In the genomic region with DNA sequence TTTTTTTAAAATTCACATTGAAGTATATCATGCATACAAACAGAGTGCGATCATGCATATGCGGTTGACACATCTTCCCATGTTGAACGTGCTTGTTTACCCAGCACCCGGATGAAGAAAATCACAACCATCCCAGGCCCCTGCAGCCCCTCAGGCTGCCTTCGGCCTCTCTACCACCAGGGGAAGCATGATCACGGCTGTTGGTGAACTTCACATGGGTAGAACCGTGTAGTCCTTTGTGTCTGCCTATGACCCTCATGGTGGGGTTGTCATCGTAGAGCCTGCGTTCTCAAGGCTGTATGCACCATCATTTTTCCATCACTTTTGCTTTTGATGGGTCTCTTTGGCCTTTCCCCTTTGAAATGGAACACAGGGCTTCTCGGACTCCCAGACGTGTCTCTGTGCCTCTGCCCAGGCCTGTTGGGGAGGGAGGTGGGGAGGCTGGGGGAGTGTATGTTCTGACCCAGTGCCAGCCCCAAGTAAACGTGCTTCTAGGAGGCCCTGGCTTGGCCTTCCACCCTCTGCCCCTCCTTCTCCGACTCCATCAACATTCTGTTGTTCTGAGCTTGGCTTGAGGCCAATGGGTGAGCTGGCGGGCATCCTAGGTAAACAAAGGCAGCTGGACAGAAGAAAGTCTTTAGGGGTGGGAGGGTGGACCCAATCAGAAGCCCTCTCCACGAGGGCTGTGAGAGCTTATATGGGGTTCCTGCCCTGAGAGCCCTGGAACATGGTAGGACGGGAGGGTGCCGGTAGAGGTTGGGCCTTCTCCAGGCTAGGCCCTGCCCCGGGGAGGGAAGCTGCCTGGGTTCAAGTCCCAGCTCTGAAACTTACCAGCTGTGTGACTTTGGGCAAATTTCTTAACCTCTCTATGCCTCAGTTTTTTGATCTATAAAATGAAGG, we compare ENCODE assay signal across 11 cellular contexts. TPM values are rescaled to one million over a fixed set of nuclear protein-coding genes. Genes with fewer than 3 reads are reported as not detected.
DNase-seq lines count a peak whose midpoint lies in the region; ATAC-seq and TF ChIP-seq lines count a peak whose summit lies in the region.
"Had no signal": no experiment of that assay in that cellular context is flagged by ENCODE, and none has a peak within 500 bp of the region (broad histone marks: within the 10 kb centered on the region; RNA-seq: fewer than 3 reads in every experiment).

No MANE protein-coding gene starts in this region.

- H3K27me3 Mint-ChIP-seq in osteocyte (ENCODE audit: unreplicated experiment): no peaks in the 10 kb centered on the region
- H3K27me3 Mint-ChIP-seq in activated T-helper 2 cell treated with anti-CD3 and anti-CD28 coated beads, Interferon-gamma antibody, Interleukin-2, Interleukin-4, amounts not matched to agents 10 μg/mL and 5 μg/mL and 100 μg/mL, durations not matched to agents 14 hours and 24 hours and 36 hours (ENCODE audit: low read depth): no peaks in the 10 kb centered on the region

- no peaks in the 10 kb centered on the region for H3K36me3 Mint-ChIP-seq in osteocyte (ENCODE audit: unreplicated experiment)
- H3K36me3 Mint-ChIP-seq in activated T-helper 2 cell treated with anti-CD3 and anti-CD28 coated beads, Interferon-gamma antibody, Interleukin-2, Interleukin-4, amounts not matched to agents 10 μg/mL and 5 μg/mL and 100 μg/mL, durations not matched to agents 14 hours and 24 hours and 36 hours (ENCODE audit: low read depth): no peaks in the 10 kb centered on the region

- peaks cover 38% of the 10 kb centered on the region for H3K4me1 Mint-ChIP-seq in osteocyte (ENCODE audit: unreplicated experiment)
- peaks cover 5% of the 10 kb centered on the region for H3K4me1 Mint-ChIP-seq in activated T-helper 2 cell treated with anti-CD3 and anti-CD28 coated beads, Interferon-gamma antibody, Interleukin-2, Interleukin-4, amounts not matched to agents 10 μg/mL and 5 μg/mL and 100 μg/mL, durations not matched to agents 14 hours and 24 hours and 36 hours (ENCODE audit: low read depth)

- H3K4me3 ChIP-seq in epithelial cell of proximal tubule (ENCODE audit: low read depth, low read length): no peak overlapping the region
- H3K4me3 ChIP-seq: cardiac muscle cell had no signal

- no peak overlapping the region for H3K4me3 Mint-ChIP-seq in osteocyte (ENCODE audit: unreplicated experiment)
- no peak overlapping the region for H3K4me3 Mint-ChIP-seq in activated T-helper 2 cell treated with anti-CD3 and anti-CD28 coated beads, Interferon-gamma antibody, Interleukin-2, Interleukin-4, amounts not matched to agents 10 μg/mL and 5 μg/mL and 100 μg/mL, durations not matched to agents 14 hours and 24 hours and 36 hours (ENCODE audit: low read depth)

- H3K9me3 Mint-ChIP-seq in osteocyte (ENCODE audit: unreplicated experiment): no peaks in the 10 kb centered on the region
- H3K9me3 Mint-ChIP-seq in activated T-helper 2 cell treated with anti-CD3 and anti-CD28 coated beads, Interferon-gamma antibody, Interleukin-2, Interleukin-4, amounts not matched to agents 10 μg/mL and 5 μg/mL and 100 μg/mL, durations not matched to agents 14 hours and 24 hours and 36 hours: no peaks in the 10 kb centered on the region

- intact Hi-C loops in activated T-helper 2 cell treated with anti-CD3 and anti-CD28 coated beads, Interferon-gamma antibody, Interleukin-2, Interleukin-4, amounts not matched to agents 10 μg/mL and 5 μg/mL and 100 μg/mL, durations not matched to agents 14 hours and 24 hours and 36 hours (cut with micrococcal nuclease): no loop called here

- peak overlapping the region; percentile 63 for H3K27ac Mint-ChIP-seq in osteocyte (ENCODE audit: unreplicated experiment)
- H3K27ac Mint-ChIP-seq in activated T-helper 2 cell treated with anti-CD3 and anti-CD28 coated beads, Interferon-gamma antibody, Interleukin-2, Interleukin-4, amounts not matched to agents 10 μg/mL and 5 μg/mL and 100 μg/mL, durations not matched to agents 14 hours and 24 hours and 36 hours: no peak overlapping the region

- TF ChIP-seq CTCF in epithelial cell of proximal tubule (conservative IDR thresholded peaks at IDR 0.05; ENCODE audit: low read depth, low read length) (peak; percentile 21), osteocyte (IDR thresholded peaks at IDR 0.05) (no peak)

- ATAC-seq in HG03196 (IDR thresholded peaks at IDR 0.05; ENCODE audit: unreplicated experiment) (no peak), GM18858 (IDR thresholded peaks at IDR 0.05; ENCODE audit: unreplicated experiment) (no peak)

- DNase-seq in DMS53 treated with DMSO at 0.1 percent for 48 hours (lab: John Stamatoyannopoulos, UW; ENCODE audit: unreplicated experiment): peak; percentile 90
- DNase-seq in NCI-H510A treated with DMSO at 0.1 percent for 48 hours (lab: John Stamatoyannopoulos, UW): peak; percentile 96
- DNase-seq in epithelial cell of proximal tubule (ENCODE audit: low read depth): no peak
- DNase-seq in osteocyte (ENCODE audit: extremely low spot score, unreplicated experiment): peak; percentile 90
- DNase-seq in SIG-M5 treated with dmso at 0.1 percent for 504 hours (lab: John Stamatoyannopoulos, UW; ENCODE audit: unreplicated experiment): no peak
- no peak for DNase-seq in activated T-helper 2 cell treated with anti-CD3 and anti-CD28 coated beads, Interferon-gamma antibody, Interleukin-2, Interleukin-4, amounts not matched to agents 10 μg/mL and 5 μg/mL and 100 μg/mL, durations not matched to agents 14 hours and 24 hours and 36 hours (ENCODE audit: low spot score)
- DNase-seq: DND-41, SW 1271 had no signal

RNA-seq across cellular contexts. Expression of a gene that starts 39.7 kb away (rescaled TPM):
- total RNA-seq in epithelial cell of proximal tubule: 137 and 150 TPM in 2 replicates
- 29.2 and 32.7 TPM in 2 replicates for total RNA-seq in osteocyte
- not detected in 2 replicates for total RNA-seq in activated T-helper 2 cell treated with anti-CD3 and anti-CD28 coated beads, Interferon-gamma antibody, Interleukin-2, Interleukin-4, amounts not matched to agents 10 μg/mL and 5 μg/mL and 100 μg/mL, durations not matched to agents 14 hours and 24 hours and 36 hours

Comparison
In these comparisons a context has a peak if more than half of its experiments do, and no peak if none do; other contexts are left out.
1. DNase-seq: peak in DMS53 treated with DMSO at 0.1 percent for 48 hours (single experiment), NCI-H510A treated with DMSO at 0.1 percent for 48 hours (single experiment) and osteocyte (single experiment); none in epithelial cell of proximal tubule (single experiment), SIG-M5 treated with dmso at 0.1 percent for 504 hours (single experiment) and activated T-helper 2 cell treated with anti-CD3 and anti-CD28 coated beads, Interferon-gamma antibody, Interleukin-2, Interleukin-4, amounts not matched to agents 10 μg/mL and 5 μg/mL and 100 μg/mL, durations not matched to agents 14 hours and 24 hours and 36 hours (single experiment).
2. RNA of a gene that starts 39.7 kb away (total RNA-seq): 137 to 150 TPM in epithelial cell of proximal tubule and 29.2 to 32.7 TPM in osteocyte; not detected in activated T-helper 2 cell treated with anti-CD3 and anti-CD28 coated beads, Interferon-gamma antibody, Interleukin-2, Interleukin-4, amounts not matched to agents 10 μg/mL and 5 μg/mL and 100 μg/mL, durations not matched to agents 14 hours and 24 hours and 36 hours; every median in the first group is over 10 times any median in the second.